Comparison of ENCODE assay signal across 9 cellular contexts in the genomic region with DNA sequence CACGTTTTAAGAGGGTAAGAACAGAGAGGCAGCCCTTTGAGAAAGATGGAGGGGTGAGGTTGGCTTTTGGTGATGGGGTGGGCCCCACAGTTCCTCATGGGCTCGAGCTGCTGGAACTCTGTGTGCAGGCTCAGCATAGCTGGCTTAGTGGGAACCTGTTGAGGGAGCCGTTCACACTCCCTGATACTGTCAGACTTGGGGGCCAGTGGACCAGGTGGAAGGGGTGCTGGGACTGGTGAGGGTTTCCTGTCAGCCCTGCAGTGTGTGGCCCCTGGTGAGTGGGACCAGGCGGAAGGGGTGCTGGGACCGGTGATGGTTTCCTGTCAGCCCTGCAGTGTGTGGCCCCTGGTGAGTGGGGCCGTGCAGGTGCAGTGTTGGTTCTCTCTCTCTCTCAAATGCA. TPM values are rescaled to one million over a fixed set of nuclear protein-coding genes. Genes with fewer than 3 reads are reported as not detected.
DNase-seq lines count a peak whose midpoint lies in the region; ATAC-seq and TF ChIP-seq lines count a peak whose summit lies in the region.
"Had no signal": no experiment of that assay in that cellular context is flagged by ENCODE, and none has a peak within 500 bp of the region (broad histone marks: within the 10 kb centered on the region; RNA-seq: fewer than 3 reads in every experiment).

No MANE protein-coding gene starts in this region.

- peaks cover 69% of the 10 kb centered on the region for H3K4me1 Mint-ChIP-seq in activated CD4-positive, alpha-beta memory T cell treated with anti-CD3 and anti-CD28 coated beads, Interleukin-2, amount 10 ng/mL, durations not matched to agents 7 days and 5 days
- H3K4me1 Mint-ChIP-seq in stimulated activated naive B cell treated with anti-CD40 and anti-IgM and Interleukin-4, amounts not matched to agents 10 μg/mL and 1 μg/mL and 100 μg/mL, for 72 hours, result peaks cover 58 to 90% of the 10 kb centered on the region in 2 donors

- H3K9me3 ChIP-seq in esophagus muscularis mucosa, result no peaks in the 10 kb centered on the region
- H3K9me3 ChIP-seq in vagina, result no peaks in the 10 kb centered on the region

- no peak overlapping the region for H3K4me3 ChIP-seq in esophagus muscularis mucosa
- H3K4me3 ChIP-seq in vagina, result no peak overlapping the region

- H3K9me3 Mint-ChIP-seq in activated CD4-positive, alpha-beta memory T cell treated with anti-CD3 and anti-CD28 coated beads, Interleukin-2, amount 10 ng/mL, durations not matched to agents 7 days and 5 days, result no peaks in the 10 kb centered on the region
- H3K9me3 Mint-ChIP-seq in stimulated activated naive B cell treated with anti-CD40 and anti-IgM and Interleukin-4, amounts not matched to agents 10 μg/mL and 1 μg/mL and 100 μg/mL, for 72 hours, result peaks cover 0 to 5% of the 10 kb centered on the region in 2 donors

- H3K27me3 ChIP-seq in esophagus muscularis mucosa (no peaks in the 10 kb centered on the region), vagina (no peaks in the 10 kb centered on the region)

- TF ChIP-seq CTCF in esophagus muscularis mucosa (IDR thresholded peaks at IDR 0.05) (no peak), vagina (IDR thresholded peaks at IDR 0.05) (no peak)

- POLR2A ChIA-PET in activated CD4-positive, alpha-beta memory T cell treated with anti-CD3 and anti-CD28 coated beads, Interleukin-2, amount 10 ng/mL, durations not matched to agents 7 days and 5 days (lab: Charles Lee), result interaction anchor here (1.0 to 5.8 kb wide), 9 partner anchors 9 to 314 kb away, joined by 3 to 48 read pairs (median 8); no protein-coding TSS in a partner anchor

- H3K27me3 Mint-ChIP-seq in activated CD4-positive, alpha-beta memory T cell treated with anti-CD3 and anti-CD28 coated beads, Interleukin-2, amount 10 ng/mL, durations not matched to agents 7 days and 5 days, result no peaks in the 10 kb centered on the region
- H3K27me3 Mint-ChIP-seq in stimulated activated naive B cell treated with anti-CD40 and anti-IgM and Interleukin-4, amounts not matched to agents 10 μg/mL and 1 μg/mL and 100 μg/mL, for 72 hours, result no peaks in the 10 kb centered on the region

- no peak for TF ChIP-seq EP300 in esophagus muscularis mucosa (IDR thresholded peaks at IDR 0.05)

- WGBS in esophagus muscularis mucosa, result 68% methylated on average over 4 of the region's 6 CpGs

- intact Hi-C loops in esophagus muscularis mucosa (cut with DNase I) (no loop called here), vagina (cut with DNase I) (no loop called here)

- ATAC-seq in stimulated activated naive B cell treated with anti-CD40 and anti-IgM and Interleukin-4, amounts not matched to agents 10 μg/mL and 1 μg/mL and 100 μg/mL, for 72 hours (replicated peaks), result peak; percentile 38 to 41
- no peak for ATAC-seq in GM18858 (IDR thresholded peaks at IDR 0.05; ENCODE audit: unreplicated experiment)

- no peak for TF ChIP-seq POLR2A in esophagus muscularis mucosa (IDR thresholded peaks at IDR 0.05; ENCODE audit: low read depth)
- TF ChIP-seq POLR2A in vagina (IDR thresholded peaks at IDR 0.05), result no peak

- peaks cover 19% of the 10 kb centered on the region for H3K36me3 Mint-ChIP-seq in activated CD4-positive, alpha-beta memory T cell treated with anti-CD3 and anti-CD28 coated beads, Interleukin-2, amount 10 ng/mL, durations not matched to agents 7 days and 5 days (ENCODE audit: low read depth)
- H3K36me3 Mint-ChIP-seq in stimulated activated naive B cell treated with anti-CD40 and anti-IgM and Interleukin-4, amounts not matched to agents 10 μg/mL and 1 μg/mL and 100 μg/mL, for 72 hours, result peaks cover 41 to 58% of the 10 kb centered on the region in 2 donors

- CTCF ChIA-PET in activated CD4-positive, alpha-beta memory T cell treated with anti-CD3 and anti-CD28 coated beads, Interleukin-2, amount 10 ng/mL, durations not matched to agents 7 days and 5 days (lab: Charles Lee), result interaction anchor here (0.8 to 2.4 kb wide), 6 partner anchors 9 to 104 kb away, joined by 3 to 14 read pairs (median 6); no protein-coding TSS in a partner anchor

- peak; percentile 42 for DNase-seq in activated CD4-positive, alpha-beta T cell treated with anti-CD3 and anti-CD28 coated beads for 48 hours
- DNase-seq in activated CD4-positive, alpha-beta T cell treated with anti-CD3 and anti-CD28 coated beads for 4 hours, result no peak
- peak; percentile 59 for DNase-seq in activated CD4-positive, alpha-beta memory T cell treated with anti-CD3 and anti-CD28 coated beads, Interleukin-2, amount 10 ng/mL, durations not matched to agents 7 days and 5 days
- no peak for DNase-seq in esophagus muscularis mucosa (ENCODE audit: extremely low spot score)
- DNase-seq in stimulated activated naive B cell treated with anti-CD40 and anti-IgM and Interleukin-4, amounts not matched to agents 10 μg/mL and 1 μg/mL and 100 μg/mL, for 72 hours, result no peak
- no peak for DNase-seq in cerebellar nuclear complex (lab: John Stamatoyannopoulos, UW)
- no peak for DNase-seq in vagina (ENCODE audit: extremely low spot score in 2 of 2)
- DNase-seq: NCI-H1105 treated with DMSO at 0.1 percent for 48 hours had no signal

- H3K27ac ChIP-seq in esophagus muscularis mucosa (replicated peaks in 1 of 4), result peak overlapping the region; percentile 5 to 31 (median 24)
- H3K27ac ChIP-seq in vagina, result no peak overlapping the region

- peak overlapping the region; percentile 44 for H3K4me3 Mint-ChIP-seq in activated CD4-positive, alpha-beta memory T cell treated with anti-CD3 and anti-CD28 coated beads, Interleukin-2, amount 10 ng/mL, durations not matched to agents 7 days and 5 days
- H3K4me3 Mint-ChIP-seq in stimulated activated naive B cell treated with anti-CD40 and anti-IgM and Interleukin-4, amounts not matched to agents 10 μg/mL and 1 μg/mL and 100 μg/mL, for 72 hours, result peak overlapping the region; percentile 64 to 74

- peak overlapping the region; percentile 76 for H3K27ac Mint-ChIP-seq in activated CD4-positive, alpha-beta memory T cell treated with anti-CD3 and anti-CD28 coated beads, Interleukin-2, amount 10 ng/mL, durations not matched to agents 7 days and 5 days
- peak overlapping the region; percentile 96 for H3K27ac Mint-ChIP-seq in stimulated activated naive B cell treated with anti-CD40 and anti-IgM and Interleukin-4, amounts not matched to agents 10 μg/mL and 1 μg/mL and 100 μg/mL, for 72 hours

- H3K36me3 ChIP-seq in esophagus muscularis mucosa (peaks cover 0 to 17% (median 3%) of the 10 kb centered on the region in 4 donors), vagina (no peaks in the 10 kb centered on the region)

- H3K4me1 ChIP-seq in esophagus muscularis mucosa (peaks cover 40 to 58% (median 51%) of the 10 kb centered on the region in 4 donors), vagina (peaks cover 55% of the 10 kb centered on the region)

RNA-seq across cellular contexts. Expression of gene ZNF750, which starts 45.1 kb away (rescaled TPM):
- not detected for total RNA-seq in activated CD4-positive, alpha-beta memory T cell treated with anti-CD3 and anti-CD28 coated beads, Interleukin-2, amount 10 ng/mL, durations not matched to agents 7 days and 5 days
- not detected for total RNA-seq in esophagus muscularis mucosa
- total RNA-seq in vagina, result 83.0 TPM

Comparison
In these comparisons a context has a peak if more than half of its experiments do, and no peak if none do; other contexts are left out.
1. DNase-seq: peak in activated CD4-positive, alpha-beta T cell treated with anti-CD3 and anti-CD28 coated beads for 48 hours (single experiment) and activated CD4-positive, alpha-beta memory T cell treated with anti-CD3 and anti-CD28 coated beads, Interleukin-2, amount 10 ng/mL, durations not matched to agents 7 days and 5 days (single experiment); none in activated CD4-positive, alpha-beta T cell treated with anti-CD3 and anti-CD28 coated beads for 4 hours (0 of 2), esophagus muscularis mucosa (single experiment), stimulated activated naive B cell treated with anti-CD40 and anti-IgM and Interleukin-4, amounts not matched to agents 10 μg/mL and 1 μg/mL and 100 μg/mL, for 72 hours (single experiment), cerebellar nuclear complex (0 of 2) and vagina (0 of 2).
2. RNA of gene ZNF750, which starts 45.1 kb away (total RNA-seq): 83.0 TPM in vagina (single experiment); not detected in activated CD4-positive, alpha-beta memory T cell treated with anti-CD3 and anti-CD28 coated beads, Interleukin-2, amount 10 ng/mL, durations not matched to agents 7 days and 5 days and not detected in esophagus muscularis mucosa; every median in the first group is over 10 times any median in the second.